Comparison of ENCODE assay signal across 12 cellular contexts in the genomic region with DNA sequence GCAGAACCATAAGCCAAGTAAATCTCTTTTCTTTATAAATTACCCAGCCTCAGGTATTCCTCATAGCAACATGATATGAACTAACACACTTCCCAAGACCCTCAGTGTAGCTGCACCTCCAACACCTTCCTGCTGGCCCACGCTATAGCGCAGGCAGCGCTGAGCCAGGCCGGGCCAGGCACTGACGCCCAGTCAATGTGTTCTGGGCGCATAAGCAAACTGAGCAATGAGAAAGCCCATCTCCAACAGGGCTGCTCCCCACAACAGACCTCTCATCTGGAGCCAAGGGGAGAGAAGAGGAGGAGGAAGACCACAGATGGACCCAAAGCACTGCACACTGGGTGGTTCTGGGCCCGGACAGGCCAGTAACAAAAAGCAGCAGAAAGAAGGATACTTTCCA. TPM values are rescaled to one million over a fixed set of nuclear protein-coding genes. Genes with fewer than 3 reads are reported as not detected.
DNase-seq lines count a peak whose midpoint lies in the region; ATAC-seq and TF ChIP-seq lines count a peak whose summit lies in the region.
"Had no signal": no experiment of that assay in that cellular context is flagged by ENCODE, and none has a peak within 500 bp of the region (broad histone marks: within the 10 kb centered on the region; RNA-seq: fewer than 3 reads in every experiment).

No MANE protein-coding gene starts in this region.

- peaks cover 60% of the 10 kb centered on the region for H3K4me1 Mint-ChIP-seq in T-helper 2 cell treated with Interferon-gamma antibody and Interleukin-4, amounts not matched to agents 5 μg/mL and 100 μg/mL, for 36 hours (ENCODE audit: low read depth)
- peaks cover 49% of the 10 kb centered on the region for H3K4me1 Mint-ChIP-seq in activated naive CD8-positive, alpha-beta T cell treated with anti-CD3 and anti-CD28 coated beads, Interleukin-2, amount 10 ng/mL, durations not matched to agents 7 days and 5 days

- H3K36me3 ChIP-seq in lung (ENCODE audit: control insufficient read depth in 2 of 2, insufficient read depth in 2 of 2, low read length in 2 of 2): peaks cover 0 to 14% of the 10 kb centered on the region in 2 donors
- H3K36me3 ChIP-seq in subcutaneous abdominal adipose tissue (ENCODE audit: control insufficient read depth in 5 of 5, insufficient read depth in 5 of 5, low read length in 5 of 5): peaks cover 0 to 26% (median 10%) of the 10 kb centered on the region in 5 donors

- H3K4me3 Mint-ChIP-seq in T-helper 2 cell treated with Interferon-gamma antibody and Interleukin-4, amounts not matched to agents 5 μg/mL and 100 μg/mL, for 36 hours: peak overlapping the region; percentile 75
- H3K4me3 Mint-ChIP-seq in activated naive CD8-positive, alpha-beta T cell treated with anti-CD3 and anti-CD28 coated beads, Interleukin-2, amount 10 ng/mL, durations not matched to agents 7 days and 5 days: no peak overlapping the region

- H3K36me3 Mint-ChIP-seq in T-helper 2 cell treated with Interferon-gamma antibody and Interleukin-4, amounts not matched to agents 5 μg/mL and 100 μg/mL, for 36 hours (ENCODE audit: low read depth): peaks cover 50% of the 10 kb centered on the region
- peaks cover 18% of the 10 kb centered on the region for H3K36me3 Mint-ChIP-seq in activated naive CD8-positive, alpha-beta T cell treated with anti-CD3 and anti-CD28 coated beads, Interleukin-2, amount 10 ng/mL, durations not matched to agents 7 days and 5 days

- no peak for TF ChIP-seq CTCF in lung (IDR thresholded peaks at IDR 0.05; ENCODE audit: control extremely low read depth, extremely low read depth)

- H3K9me3 ChIP-seq in lung (ENCODE audit: control insufficient read depth in 2 of 2, insufficient read depth in 1 of 2, low read length in 1 of 2) (no peaks in the 10 kb centered on the region), subcutaneous abdominal adipose tissue (ENCODE audit: control insufficient read depth in 5 of 5, low read length in 5 of 5) (no peaks in the 10 kb centered on the region)

- POLR2A ChIA-PET in activated naive CD8-positive, alpha-beta T cell treated with anti-CD3 and anti-CD28 coated beads, Interleukin-2, amount 10 ng/mL, durations not matched to agents 7 days and 5 days (lab: Charles Lee): no interaction called here

- no peak overlapping the region for H3K4me3 ChIP-seq in lung
- peak overlapping the region in 3 of 5 donors; percentile 1 to 19 (median 13) for H3K4me3 ChIP-seq in subcutaneous abdominal adipose tissue (ENCODE audit: low read depth in 1 of 5, low read length in 5 of 5)
- H3K4me3 ChIP-seq: GM23248 had no signal

- no peaks in the 10 kb centered on the region for H3K27me3 Mint-ChIP-seq in T-helper 2 cell treated with Interferon-gamma antibody and Interleukin-4, amounts not matched to agents 5 μg/mL and 100 μg/mL, for 36 hours (ENCODE audit: low read depth)
- H3K27me3 Mint-ChIP-seq in activated naive CD8-positive, alpha-beta T cell treated with anti-CD3 and anti-CD28 coated beads, Interleukin-2, amount 10 ng/mL, durations not matched to agents 7 days and 5 days: no peaks in the 10 kb centered on the region

- H3K4me1 ChIP-seq in lung (ENCODE audit: control insufficient read depth in 2 of 2, insufficient read depth in 2 of 2, low read length in 2 of 2) (peaks cover 44 to 64% of the 10 kb centered on the region in 2 donors), subcutaneous abdominal adipose tissue (ENCODE audit: control insufficient read depth in 5 of 5, insufficient read depth in 5 of 5, low read length in 5 of 5) (peaks cover 51 to 100% (median 100%) of the 10 kb centered on the region in 5 donors)

- H3K27me3 ChIP-seq in lung (ENCODE audit: control insufficient read depth, insufficient read depth) (no peaks in the 10 kb centered on the region), subcutaneous abdominal adipose tissue (ENCODE audit: control insufficient read depth in 5 of 5, insufficient read depth in 4 of 5, low read length in 5 of 5) (no peaks in the 10 kb centered on the region)

- 76 to 80% methylated on average over 7 of the region's 7 CpGs for WGBS in lung, 2 donors

- H3K27ac Mint-ChIP-seq in T-helper 2 cell treated with Interferon-gamma antibody and Interleukin-4, amounts not matched to agents 5 μg/mL and 100 μg/mL, for 36 hours: peak overlapping the region; percentile 96
- H3K27ac Mint-ChIP-seq in activated naive CD8-positive, alpha-beta T cell treated with anti-CD3 and anti-CD28 coated beads, Interleukin-2, amount 10 ng/mL, durations not matched to agents 7 days and 5 days: peak overlapping the region; percentile 91

- DNase-seq in T-helper 2 cell treated with Interferon-gamma antibody and Interleukin-4, amounts not matched to agents 5 μg/mL and 100 μg/mL, for 36 hours (ENCODE audit: low spot score): no peak
- no peak for DNase-seq in T-helper 2 cell
- no peak for DNase-seq in activated naive CD8-positive, alpha-beta T cell treated with anti-CD3 and anti-CD28 coated beads, Interleukin-2, amount 10 ng/mL, durations not matched to agents 7 days and 5 days
- no peak for DNase-seq in lung (ENCODE audit: low spot score)
- no peak for DNase-seq in islet precursor cell
- no peak for DNase-seq in COR-L47 (lab: John Stamatoyannopoulos, UW)
- DNase-seq: activated T-cell treated with anti-CD3 and anti-CD28 coated beads, Interleukin-2, amount 50 U/mL, for 48 hours; GM23248; NCI-H69 had no signal

- H3K27ac ChIP-seq in lung (ENCODE audit: low read depth in 1 of 2, low read length in 1 of 2): peak overlapping the region; percentile 41 to 94
- H3K27ac ChIP-seq in subcutaneous abdominal adipose tissue (ENCODE audit: low read depth, low read length): peak overlapping the region; percentile 84
- H3K27ac ChIP-seq: GM23248 had no signal

- ATAC-seq in activated naive CD8-positive, alpha-beta T cell treated with anti-CD3 and anti-CD28 coated beads, Interleukin-2, amount 10 ng/mL, durations not matched to agents 7 days and 5 days (ENCODE audit: low read depth): no peak
- ATAC-seq in lung (ENCODE audit: insufficient read depth, low FRiP score) (no peak), HG03460 (IDR thresholded peaks at IDR 0.05; ENCODE audit: unreplicated experiment) (no peak)
- ATAC-seq: left colon had no signal

- no peaks in the 10 kb centered on the region for H3K9me3 Mint-ChIP-seq in T-helper 2 cell treated with Interferon-gamma antibody and Interleukin-4, amounts not matched to agents 5 μg/mL and 100 μg/mL, for 36 hours
- no peaks in the 10 kb centered on the region for H3K9me3 Mint-ChIP-seq in activated naive CD8-positive, alpha-beta T cell treated with anti-CD3 and anti-CD28 coated beads, Interleukin-2, amount 10 ng/mL, durations not matched to agents 7 days and 5 days

- peak overlapping the region in 2 of 5 donors; percentile 8 to 24 for H3K9ac ChIP-seq in subcutaneous abdominal adipose tissue (ENCODE audit: low read length in 5 of 5)
- H3K9ac ChIP-seq: GM23248 had no signal

RNA-seq across cellular contexts. Expression of gene FAM53B, which starts 40.8 kb away (rescaled TPM):
- total RNA-seq in activated naive CD8-positive, alpha-beta T cell treated with anti-CD3 and anti-CD28 coated beads, Interleukin-2, amount 10 ng/mL, durations not matched to agents 7 days and 5 days: 10 to 100 TPM; 29.8 to 33.0 TPM
- 10 to 100 TPM; 21.0 to 45.4 TPM for total RNA-seq in lung
- polyA plus RNA-seq in lung: 10 to 100 TPM; 14.6 to 15.3 TPM
